14 cellular contexts compared by ENCODE assay signal in the genomic region with DNA sequence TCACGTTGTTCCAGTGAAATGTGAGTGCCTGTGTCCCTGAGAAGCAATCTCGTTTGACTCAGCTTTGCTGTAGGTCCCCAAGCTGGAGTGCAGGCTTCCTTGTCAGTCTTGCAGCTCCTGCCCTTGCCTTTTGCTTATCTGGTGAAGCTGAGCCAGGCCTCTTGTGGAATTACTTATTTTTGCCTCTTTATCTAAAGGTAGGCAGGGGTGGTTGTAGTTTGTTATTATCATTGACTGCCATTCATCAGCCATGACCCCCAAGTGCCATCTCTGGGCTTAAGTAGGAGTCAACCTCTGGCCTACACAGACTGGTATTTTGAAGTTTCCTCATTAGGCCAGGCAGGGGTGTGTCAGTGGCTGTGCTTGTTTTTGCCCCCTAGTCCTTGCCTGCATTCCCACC. TPM values are rescaled to one million over a fixed set of nuclear protein-coding genes. Genes with fewer than 3 reads are reported as not detected.
DNase-seq lines count a peak whose midpoint lies in the region; ATAC-seq, FAIRE-seq and TF ChIP-seq lines count a peak whose summit lies in the region.
"Had no signal": no experiment of that assay in that cellular context is flagged by ENCODE, and none has a peak within 500 bp of the region (broad histone marks: within the 10 kb centered on the region; RNA-seq: fewer than 3 reads in every experiment).

No MANE protein-coding gene starts in this region.

- peaks cover 56% of the 10 kb centered on the region for H3K36me3 Mint-ChIP-seq in MCF 10A (ENCODE audit: insufficient read depth, unreplicated experiment)

- CTCF ChIA-PET in MCF 10A (lab: Yijun Ruan, JAX) (interaction anchor here (0.6 kb wide), 1 partner anchor 71 kb away, joined by 3 read pairs; no protein-coding TSS in a partner anchor), GM12878 (lab: Yijun Ruan, JAX) (interaction anchor here (0.8 to 1.5 kb wide), 2 partner anchors 52 to 239 kb away, joined by 3 read pairs; no protein-coding TSS in a partner anchor)

- peaks cover 0 to 11% of the 10 kb centered on the region in 2 donors for H3K4me1 ChIP-seq in breast epithelium
- peaks cover 5% of the 10 kb centered on the region; the same call in 1 of the 2 replicates for H3K4me1 ChIP-seq in GM12878 (ENCODE audit: control insufficient read depth, insufficient read depth, low read length)
- H3K4me1 ChIP-seq in sigmoid colon, result peaks cover 0 to 32% (median 27%) of the 10 kb centered on the region in 4 donors

- no peak for FAIRE-seq in GM12878 (lab: Jason Lieb, UNC)

- intact Hi-C loops in MCF 10A (cut with micrococcal nuclease) (no loop called here), breast epithelium (cut with DNase I; ENCODE audit: low total_unique reads) (no loop called here), GM12878 (cut with micrococcal nuclease; ENCODE audit: unreplicated experiment) (loop anchor here (5.0 kb wide), 1 partner anchor 237 kb away; no protein-coding TSS in a partner anchor), sigmoid colon (cut with DNase I) (loop anchor here (10.0 kb wide), 1 partner anchor 345 kb away; a partner anchor contains a TSS)

- H3K27ac ChIP-seq in breast epithelium (no peak overlapping the region), GM12878 (ENCODE audit: control insufficient read depth, insufficient read depth) (no peak overlapping the region), sigmoid colon (no peak overlapping the region)
- H3K27ac ChIP-seq: esophagus muscularis mucosa had no signal

- H3K4me3 Mint-ChIP-seq in MCF 10A (ENCODE audit: unreplicated experiment), result peak overlapping the region; percentile 95

- POLR2A ChIA-PET in MCF 10A (lab: Yijun Ruan, JAX), result interaction anchor here (1.7 to 7.3 kb wide), 4 partner anchors 9 to 55 kb away, joined by 4 to 185 read pairs (median 44); a partner anchor contains a TSS
- POLR2A ChIA-PET in GM12878 (lab: Charles Lee), result no interaction called here

- 97% methylated on average over 2 of the region's 2 CpGs for WGBS in GM12878 (ENCODE audit: insufficient coverage, insufficient replicate concordance, low lambda C conversion rate, missing lambda C conversion rate)
- 49 to 70% methylated on average over 2 of the region's 2 CpGs for WGBS in sigmoid colon, 2 donors

- peaks cover 29% of the 10 kb centered on the region for H3K4me1 Mint-ChIP-seq in MCF 10A (ENCODE audit: insufficient read depth, unreplicated experiment)

- H3K9ac ChIP-seq in GM12878 (ENCODE audit: control insufficient read depth, insufficient read depth, low read length), result no peak overlapping the region

- H3K9me3 Mint-ChIP-seq in MCF 10A (ENCODE audit: unreplicated experiment), result no peaks in the 10 kb centered on the region

- TF ChIP-seq CTCF in MCF 10A (IDR thresholded peaks at IDR 0.05; ENCODE audit: unreplicated experiment) (no peak), breast epithelium (IDR thresholded peaks at IDR 0.05) (no peak), GM12878 (IDR thresholded peaks at IDR 0.05 in 2 of 3, conservative IDR thresholded peaks at IDR 0.05 in 1 of 3; ENCODE audit: control insufficient read depth in 2 of 3, extremely low read depth in 1 of 3, insufficient read depth in 1 of 3, low read depth in 3 of 3, low read length in 3 of 3) (no peak), sigmoid colon (IDR thresholded peaks at IDR 0.05) (no peak)

- DNase-seq in MCF 10A (ENCODE audit: unreplicated experiment) (no peak), breast epithelium (ENCODE audit: low spot score in 2 of 2) (no peak), OCI-M1 (lab: John Stamatoyannopoulos, UW) (peak; percentile 77), GM12878 (ENCODE audit: low read depth, low spot score) (no peak), sigmoid colon (peak; percentile 12), NCI-H526 (lab: John Stamatoyannopoulos, UW) (no peak), NOMO-1 treated with DMSO at 0.1 percent for 48 hours (lab: John Stamatoyannopoulos, UW; ENCODE audit: unreplicated experiment) (no peak)
- no peak for DNase-seq in activated naive CD4-positive, alpha-beta T cell treated with Interleukin-2 at 50 U/mL for 16 hours
- DNase-seq: activated effector memory CD4-positive, alpha-beta T cell treated with anti-CD3 and anti-CD28 coated beads, Interleukin-2, amount 50 U/mL, for 16 hours; BE2C; midbrain; retina; stimulated activated naive CD8-positive, alpha-beta T cell treated with anti-CD3 and anti-CD28 coated beads, Interleukin-15, Interleukin-2, amounts not matched to agents 100 U/mL and 50 U/mL, for 24 hours had no signal

- H3K9me3 ChIP-seq in breast epithelium (no peaks in the 10 kb centered on the region), GM12878 (replicated peaks; ENCODE audit: control insufficient read depth, insufficient read depth, low read length) (no peaks in the 10 kb centered on the region), sigmoid colon (no peaks in the 10 kb centered on the region)
- H3K9me3 ChIP-seq: BE2C, esophagus muscularis mucosa had no signal

- H3K4me3 ChIP-seq in breast epithelium (no peak overlapping the region), GM12878 (no peak overlapping the region), sigmoid colon (no peak overlapping the region)

- in situ Hi-C loops in GM12878 (cut with MboI), result no loop called here

- RAD21 ChIA-PET in GM12878 (lab: Charles Lee; ENCODE audit: unreplicated experiment), result no interaction called here

- no peak for TF ChIP-seq EP300 in GM12878 (IDR thresholded peaks at IDR 0.05; ENCODE audit: borderline replicate concordance in 1 of 2, control insufficient read depth in 1 of 2, low read depth in 2 of 2, low read length in 2 of 2)
- no peak for TF ChIP-seq EP300 in sigmoid colon (IDR thresholded peaks at IDR 0.05)

- BruUV-seq in MCF 10A (replicated peaks; lab: Mats Ljungman, UMichigan), result no TSS peak
- no TSS peak for BruUV-seq in GM12878 (replicated peaks; lab: Mats Ljungman, UMichigan)

- peaks cover 29% of the 10 kb centered on the region for H3K79me2 ChIP-seq in GM12878 (ENCODE audit: control insufficient read depth, insufficient read depth, low read length)

- SMC1A ChIA-PET in GM12878 (lab: Charles Lee; ENCODE audit: uncharacterized antibody, unreplicated experiment), result interaction anchor here (1.1 to 4.7 kb wide), 3 partner anchors 12 to 50 kb away, joined by 3 to 46 read pairs (median 19); a partner anchor contains a TSS

- H2AFZ ChIP-seq in GM12878 (ENCODE audit: control insufficient read depth, low read depth, low read length), result no peak overlapping the region

- no peak for TF ChIP-seq RAD21 in GM12878 (IDR thresholded peaks at IDR 0.05; ENCODE audit: insufficient read depth, low read depth, low read length)

- no peaks in the 10 kb centered on the region for H3K27me3 Mint-ChIP-seq in MCF 10A (ENCODE audit: insufficient read depth, unreplicated experiment)

- no peaks in the 10 kb centered on the region for H4K20me1 ChIP-seq in GM12878 (ENCODE audit: control insufficient read depth, insufficient read depth)

- peak overlapping the region; percentile 61; the same call in 1 of the 2 replicates for H3K4me2 ChIP-seq in GM12878 (ENCODE audit: control insufficient read depth, insufficient read depth)

- no peak for ATAC-seq in GM12878
- ATAC-seq: stimulated activated naive CD8-positive, alpha-beta T cell treated with anti-CD3 and anti-CD28 coated beads, Interleukin-15, Interleukin-2, amounts not matched to agents 100 U/mL and 50 U/mL, for 24 hours had no signal

- H3K27ac Mint-ChIP-seq in MCF 10A (ENCODE audit: low read depth, unreplicated experiment), result peak overlapping the region; percentile 37

- TF ChIP-seq POLR2A in breast epithelium (IDR thresholded peaks at IDR 0.05) (no peak), GM12878 (IDR thresholded peaks at IDR 0.05; ENCODE audit: low read depth, low read length) (no peak), sigmoid colon (IDR thresholded peaks at IDR 0.05) (no peak)

- H3K36me3 ChIP-seq in breast epithelium (no peaks in the 10 kb centered on the region), GM12878 (ENCODE audit: control insufficient read depth in 2 of 2, insufficient read depth in 2 of 2, low read length in 1 of 2) (peaks cover 1 to 18% of the 10 kb centered on the region in 2 experiments; a peak in 3 of 4 replicates), sigmoid colon (peaks cover 6 to 50% (median 16%) of the 10 kb centered on the region in 4 donors)

- no peaks in the 10 kb centered on the region for H3K27me3 ChIP-seq in breast epithelium
- no peaks in the 10 kb centered on the region for H3K27me3 ChIP-seq in GM12878 (replicated peaks in 1 of 2; ENCODE audit: control insufficient read depth in 2 of 2, insufficient read depth in 2 of 2, low read length in 1 of 2)
- H3K27me3 ChIP-seq in sigmoid colon, result no peaks in the 10 kb centered on the region
- H3K27me3 ChIP-seq: BE2C, esophagus muscularis mucosa had no signal

RNA-seq across cellular contexts. Expression of a gene that starts 2.1 kb away (rescaled TPM):
- total RNA-seq in MCF 10A (2022) (122 and 143 TPM in 2 replicates), breast epithelium (100 to 1,000 TPM in 1 of 3 donors, 10 to 100 TPM in 2; 65.7 to 102 (median 76.4) TPM), GM12878 (2014; rRNA removed) (88.5 and 97.1 TPM in 2 replicates), GM12878 (2014; rRNA removed; fragmentation: Illumina TruSeq; extraction: Trizol) (93.2 and 94.0 TPM in 2 replicates), GM12878 (2021) (80.5 and 90.0 TPM in 2 replicates), sigmoid colon (100 to 1,000 TPM in 2 of 4 donors, 10 to 100 TPM in 2; 51.5 to 124 (median 98.2) TPM)
- total RNA-seq in GM12878 (2013; cell fraction: nucleolus; rRNA removed), result 74.8 and 87.1 TPM in 2 replicates
- 45.5 TPM for polyA plus RNA-seq in GM12878 (2011; ENCODE audit: low read depth)
- polyA plus RNA-seq in GM12878 (2011; rRNA removed) (167 and 257 TPM in 2 replicates), GM12878 (2014; fragmentation: Illumina TruSeq; extraction: Trizol) (95.9 and 117 TPM in 2 replicates), GM12878 (2014; fragmentation: Nextera tagmentation; extraction: Ambion mirVana) (100 to 1,000 TPM; 366 to 399 TPM), GM12878 (2014; rRNA removed) (91.6 and 105 TPM in 2 replicates), GM12878 (2016; fragmentation: Nextera tagmentation; extraction: Ambion mirVana) (100 to 1,000 TPM; 292 to 297 TPM), sigmoid colon (10 to 100 TPM; 55.7 to 97.3 (median 79.8) TPM)
- polyA plus RNA-seq in GM12878 (2011; cell fraction: cytosol; rRNA removed), result 72.8 and 77.4 TPM in 2 replicates
- 48.1 and 50.6 TPM in 2 replicates for polyA plus RNA-seq in GM12878 (2011; cell fraction: nucleus; rRNA removed)
- 79.0 and 79.3 TPM in 2 replicates for polyA plus RNA-seq in GM12878 (2012)
- 60.1 and 64.4 TPM in 2 replicates for polyA minus RNA-seq in GM12878 (2011; rRNA and poly(A)+ RNA removed)
- 15.1 and 19.8 TPM in 2 replicates for polyA minus RNA-seq in GM12878 (2011; cell fraction: cytosol; rRNA and poly(A)+ RNA removed)
- 35.1 and 44.6 TPM in 2 replicates for polyA minus RNA-seq in GM12878 (2011; cell fraction: nucleus; rRNA and poly(A)+ RNA removed)

RNA-seq across cellular contexts. Expression of a gene that starts 26.9 kb away (rescaled TPM):
- total RNA-seq in MCF 10A (2022) (159 and 160 TPM in 2 replicates), breast epithelium (100 to 1,000 TPM; 124 to 159 (median 134) TPM), GM12878 (2014; rRNA removed) (72.9 and 80.4 TPM in 2 replicates), GM12878 (2014; rRNA removed; fragmentation: Illumina TruSeq; extraction: Trizol) (66.0 and 71.7 TPM in 2 replicates), GM12878 (2021) (67.1 and 75.1 TPM in 2 replicates), sigmoid colon (100 to 1,000 TPM; 115 to 199 (median 170) TPM)
- 22.0 and 23.0 TPM in 2 replicates for total RNA-seq in GM12878 (2013; cell fraction: nucleolus; rRNA removed)
- polyA plus RNA-seq in GM12878 (2011; ENCODE audit: low read depth), result 46.9 TPM
- polyA plus RNA-seq in GM12878 (2011; rRNA removed) (164 and 234 TPM in 2 replicates), GM12878 (2014; fragmentation: Illumina TruSeq; extraction: Trizol) (87.2 and 98.3 TPM in 2 replicates), GM12878 (2014; fragmentation: Nextera tagmentation; extraction: Ambion mirVana) (100 to 1,000 TPM; 169 to 224 TPM), GM12878 (2014; rRNA removed) (77.9 and 103 TPM in 2 replicates), GM12878 (2016; fragmentation: Nextera tagmentation; extraction: Ambion mirVana) (100 to 1,000 TPM; 199 to 207 TPM), sigmoid colon (100 to 1,000 TPM in 2 of 3 donors, 10 to 100 TPM in 1; 86.0 to 130 (median 110) TPM)
- polyA plus RNA-seq in GM12878 (2011; cell fraction: cytosol; rRNA removed), result 110 and 136 TPM in 2 replicates
- polyA plus RNA-seq in GM12878 (2011; cell fraction: nucleus; rRNA removed), result 45.1 and 54.4 TPM in 2 replicates
- 70.4 and 82.2 TPM in 2 replicates for polyA plus RNA-seq in GM12878 (2012)
- 45.9 and 50.8 TPM in 2 replicates for polyA minus RNA-seq in GM12878 (2011; rRNA and poly(A)+ RNA removed)
- 11.9 and 16.0 TPM in 2 replicates for polyA minus RNA-seq in GM12878 (2011; cell fraction: cytosol; rRNA and poly(A)+ RNA removed)
- 6.8 and 11.4 TPM in 2 replicates for polyA minus RNA-seq in GM12878 (2011; cell fraction: nucleus; rRNA and poly(A)+ RNA removed)

RNA-seq across cellular contexts. Expression of a gene that starts 55.0 kb away (rescaled TPM):
- 27.0 and 38.1 TPM in 2 replicates for total RNA-seq in MCF 10A (2022)
- 10 to 100 TPM; 10.4 to 16.4 (median 15.7) TPM for total RNA-seq in breast epithelium
- total RNA-seq in GM12878 (2013; cell fraction: nucleolus; rRNA removed), result 5.1 and 5.6 TPM in 2 replicates
- 26.3 and 27.4 TPM in 2 replicates for total RNA-seq in GM12878 (2014; rRNA removed)
- 43.8 and 44.1 TPM in 2 replicates for total RNA-seq in GM12878 (2014; rRNA removed; fragmentation: Illumina TruSeq; extraction: Trizol)
- 25.9 and 26.0 TPM in 2 replicates for total RNA-seq in GM12878 (2021)
- polyA plus RNA-seq in GM12878 (2011; ENCODE audit: low read depth), result 8.0 TPM
- polyA plus RNA-seq in GM12878 (2011; rRNA removed), result 36.6 and 46.4 TPM in 2 replicates
- 17.3 and 19.7 TPM in 2 replicates for polyA plus RNA-seq in GM12878 (2011; cell fraction: cytosol; rRNA removed)
- polyA plus RNA-seq in GM12878 (2011; cell fraction: nucleus; rRNA removed), result 12.8 and 16.3 TPM in 2 replicates
- 13.2 and 16.3 TPM in 2 replicates for polyA plus RNA-seq in GM12878 (2012)
- 51.4 and 58.8 TPM in 2 replicates for polyA plus RNA-seq in GM12878 (2014; fragmentation: Illumina TruSeq; extraction: Trizol)
- polyA plus RNA-seq in GM12878 (2014; fragmentation: Nextera tagmentation; extraction: Ambion mirVana), result 10 to 100 TPM; 86.1 to 98.5 TPM
- 23.3 and 26.2 TPM in 2 replicates for polyA plus RNA-seq in GM12878 (2014; rRNA removed)
- 10 to 100 TPM; 71.0 to 73.0 TPM for polyA plus RNA-seq in GM12878 (2016; fragmentation: Nextera tagmentation; extraction: Ambion mirVana)
- 10.4 and 17.6 TPM in 2 replicates for polyA minus RNA-seq in GM12878 (2011; rRNA and poly(A)+ RNA removed)
- 6.4 and 6.7 TPM in 2 replicates for polyA minus RNA-seq in GM12878 (2011; cell fraction: cytosol; rRNA and poly(A)+ RNA removed)
- polyA minus RNA-seq in GM12878 (2011; cell fraction: nucleus; rRNA and poly(A)+ RNA removed), result 4.5 and 6.1 TPM in 2 replicates
- 10 to 100 TPM in 2 of 4 donors, 1 to 10 TPM in 2; 6.6 to 14.6 (median 11.8) TPM for total RNA-seq in sigmoid colon
- 10 to 100 TPM in 2 of 3 donors, 1 to 10 TPM in 1; 7.6 to 14.3 (median 10.8) TPM for polyA plus RNA-seq in sigmoid colon

RNA-seq across cellular contexts. Expression of a gene that starts 55.3 kb away (rescaled TPM):
- total RNA-seq in MCF 10A (2022) (5.0 and 6.5 TPM in 2 replicates), breast epithelium (1 to 10 TPM in 1 of 3 donors, not detected in 2; 1.3 TPM), GM12878 (2014; rRNA removed) (2.7 and 3.3 TPM in 2 replicates), GM12878 (2014; rRNA removed; fragmentation: Illumina TruSeq; extraction: Trizol) (2.8 and 4.1 TPM in 2 replicates), GM12878 (2021) (3.0 and 3.2 TPM in 2 replicates), sigmoid colon (not detected)
- total RNA-seq in GM12878 (2013; cell fraction: nucleolus; rRNA removed), result not detected in 2 replicates
- polyA plus RNA-seq in GM12878 (2011; ENCODE audit: low read depth), result 4.5 TPM
- polyA plus RNA-seq in GM12878 (2011; rRNA removed) (5.5 and 6.0 TPM in 2 replicates), GM12878 (2014; fragmentation: Illumina TruSeq; extraction: Trizol) (4.3 and 5.7 TPM in 2 replicates), GM12878 (2014; fragmentation: Nextera tagmentation; extraction: Ambion mirVana) (10 to 100 TPM; 13.1 to 15.1 TPM), GM12878 (2014; rRNA removed) (1.7 and 2.9 TPM in 2 replicates), GM12878 (2016; fragmentation: Nextera tagmentation; extraction: Ambion mirVana) (1 to 10 TPM; 7.4 to 9.3 TPM), sigmoid colon (1 to 10 TPM in 1 of 3 donors, not detected in 2; 1.3 TPM)
- 6.3 and 7.9 TPM in 2 replicates for polyA plus RNA-seq in GM12878 (2011; cell fraction: cytosol; rRNA removed)
- polyA plus RNA-seq in GM12878 (2011; cell fraction: nucleus; rRNA removed), result 3.1 and 3.3 TPM in 2 replicates
- 0.83 and 1.9 TPM in 2 replicates for polyA plus RNA-seq in GM12878 (2012)
- polyA minus RNA-seq in GM12878 (2011; rRNA and poly(A)+ RNA removed), result 3.0 TPM in 2 replicates
- not detected in 2 replicates for polyA minus RNA-seq in GM12878 (2011; cell fraction: cytosol; rRNA and poly(A)+ RNA removed)
- polyA minus RNA-seq in GM12878 (2011; cell fraction: nucleus; rRNA and poly(A)+ RNA removed), result 1.1 TPM in 1 of 2 replicates, not detected in the other

Comparison
In these comparisons a context has a peak if more than half of its experiments do, and no peak if none do; other contexts are left out.
1. DNase-seq: peak in OCI-M1 (single experiment) and sigmoid colon (single experiment); none in MCF 10A (single experiment), breast epithelium (0 of 2), GM12878 (single experiment), NCI-H526 (0 of 2), NOMO-1 treated with DMSO at 0.1 percent for 48 hours (single experiment) and activated naive CD4-positive, alpha-beta T cell treated with Interleukin-2 at 50 U/mL for 16 hours (single experiment).
2. intact Hi-C loops: an anchor here in GM12878 (5.0 kb wide) and sigmoid colon (10.0 kb wide); none called in MCF 10A and breast epithelium.